Comparison of ENCODE assay signal across 8 cellular contexts in genomic region chr7:106284516-106285050, GRCh38. TPM values are rescaled to one million over a fixed set of nuclear protein-coding genes. Genes with fewer than 3 reads are reported as not detected.
DNase-seq lines count a peak whose midpoint lies in the region; ATAC-seq, FAIRE-seq and TF ChIP-seq lines count a peak whose summit lies in the region.

Gene NAMPT (minus strand): TSS chr7:106284983. CDS start chr7:106284884, 99 bp downstream.

- H3K4me3 ChIP-seq in duodenal mucosa (ENCODE audit: low read depth in 1 of 2, low read length in 2 of 2) (peak within 1 kb of the TSS; percentile 83 to 97), mesendoderm (ENCODE audit: low read length) (peak within 1 kb of the TSS; percentile 64)

- H3K18ac ChIP-seq in mesendoderm (ENCODE audit: low read length) = peak within 1 kb of the TSS; percentile 99

- intact Hi-C loops in CD14-positive monocyte (cut with micrococcal nuclease) = loop anchor here (1.0 to 10.0 kb wide), 6 partner anchors 60 to 178 kb away; no protein-coding TSS in a partner anchor

- H3K4me1 ChIP-seq in duodenal mucosa (ENCODE audit: control insufficient read depth in 1 of 2, insufficient read depth in 2 of 2, low read length in 2 of 2) = peaks cover 6 to 36% of the 10 kb centered on the region in 2 donors
- peaks cover 3% of the 10 kb centered on the region for H3K4me1 ChIP-seq in mesendoderm (ENCODE audit: control insufficient read depth, low read depth, low read length)

- H3K27ac Mint-ChIP-seq in CD14-positive monocyte = peak within 1 kb of the TSS; percentile 94 to 99 (median 99)
- peak within 1 kb of the TSS; percentile 99 to 100 for H3K27ac Mint-ChIP-seq in stimulated activated naive CD8-positive, alpha-beta T cell treated with anti-CD3 and anti-CD28 coated beads, Interleukin-15, amount 100 ng/mL, for 72 hours

- peak within 1 kb of the TSS; percentile 97 for H3K4me3 Mint-ChIP-seq in CD14-positive monocyte
- peak within 1 kb of the TSS; percentile 98 to 99 for H3K4me3 Mint-ChIP-seq in stimulated activated naive CD8-positive, alpha-beta T cell treated with anti-CD3 and anti-CD28 coated beads, Interleukin-15, amount 100 ng/mL, for 72 hours

- H3K23ac ChIP-seq in mesendoderm (ENCODE audit: low read length) = no peak within 1 kb of the TSS

- DNase-seq in CD14-positive monocyte (ENCODE audit: low spot score) (no peak), HTR-8/SVneo (ENCODE audit: insufficient read length, low spot score) (peak; percentile 10), T-helper 22 cell (ENCODE audit: low read depth) (peak; percentile 39), mesendoderm (no peak), T1000 (lab: John Stamatoyannopoulos, UW) (no peak)
- DNase-seq in stimulated activated naive CD8-positive, alpha-beta T cell treated with anti-CD3 and anti-CD28 coated beads, Interleukin-15, amount 100 ng/mL, for 72 hours = peak; percentile 56 to 57

- peak within 1 kb of the TSS; percentile 94 for H3K56ac ChIP-seq in mesendoderm (ENCODE audit: low read length)

- H3K27me3 Mint-ChIP-seq in CD14-positive monocyte (ENCODE audit: low read depth in 3 of 3) = peaks cover 2 to 20% (median 5%) of the 10 kb centered on the region in 3 donors
- no peaks in the 10 kb centered on the region for H3K27me3 Mint-ChIP-seq in stimulated activated naive CD8-positive, alpha-beta T cell treated with anti-CD3 and anti-CD28 coated beads, Interleukin-15, amount 100 ng/mL, for 72 hours

- H2BK120ac ChIP-seq in mesendoderm (ENCODE audit: low read depth, low read length) = peak within 1 kb of the TSS; percentile 70

- peaks cover 0 to 5% (median 3%) of the 10 kb centered on the region in 7 donors for H3K9me3 Mint-ChIP-seq in CD14-positive monocyte
- no peaks in the 10 kb centered on the region for H3K9me3 Mint-ChIP-seq in stimulated activated naive CD8-positive, alpha-beta T cell treated with anti-CD3 and anti-CD28 coated beads, Interleukin-15, amount 100 ng/mL, for 72 hours

- no peaks in the 10 kb centered on the region for H3K9me3 ChIP-seq in duodenal mucosa (ENCODE audit: control insufficient read depth in 1 of 2, low read length in 2 of 2)

- H3K79me1 ChIP-seq in mesendoderm (ENCODE audit: low read length) = no peaks in the 10 kb centered on the region

- H3K9ac ChIP-seq in duodenal mucosa (ENCODE audit: low read depth in 1 of 2, low read length in 2 of 2) (peak within 1 kb of the TSS; percentile 91 to 99), mesendoderm (ENCODE audit: low read length) (peak within 1 kb of the TSS; percentile 81)

- ATAC-seq in GM19372 (IDR thresholded peaks at IDR 0.05; ENCODE audit: low read depth, unreplicated experiment) = peak; percentile 15
- peak; percentile 32 for ATAC-seq in stimulated activated naive CD8-positive, alpha-beta T cell treated with anti-CD3 and anti-CD28 coated beads, Interleukin-15, amount 100 ng/mL, for 72 hours

- no peak within 1 kb of the TSS for H2BK15ac ChIP-seq in mesendoderm (replicated peaks; ENCODE audit: low read depth)

- peak within 1 kb of the TSS; percentile 98 for H3K27ac ChIP-seq in duodenal mucosa (ENCODE audit: low read depth, low read length)
- peak within 1 kb of the TSS; percentile 92 for H3K27ac ChIP-seq in mesendoderm (ENCODE audit: low read depth, low read length)

- H2AK5ac ChIP-seq in mesendoderm (ENCODE audit: low read length) = no peak within 1 kb of the TSS

- H3K79me2 ChIP-seq in mesendoderm (ENCODE audit: control insufficient read depth, insufficient read depth, low read length) = peaks cover 27% of the 10 kb centered on the region

- peak within 1 kb of the TSS; percentile 68 for H2BK5ac ChIP-seq in mesendoderm (ENCODE audit: low read length)

- no peak within 1 kb of the TSS for H4K5ac ChIP-seq in mesendoderm (ENCODE audit: low read length)

- no peak for TF ChIP-seq CTCF in CD14-positive monocyte (IDR thresholded peaks at IDR 0.05)

- peaks cover 34% of the 10 kb centered on the region for H3K4me1 Mint-ChIP-seq in CD14-positive monocyte
- peaks cover 51% of the 10 kb centered on the region for H3K4me1 Mint-ChIP-seq in stimulated activated naive CD8-positive, alpha-beta T cell treated with anti-CD3 and anti-CD28 coated beads, Interleukin-15, amount 100 ng/mL, for 72 hours

- H3K36me3 Mint-ChIP-seq in CD14-positive monocyte = peaks cover 38 to 39% of the 10 kb centered on the region in 2 donors

- no peaks in the 10 kb centered on the region for H3K27me3 ChIP-seq in duodenal mucosa (ENCODE audit: control insufficient read depth in 1 of 2, insufficient read depth in 2 of 2, low read length in 2 of 2)
- no peaks in the 10 kb centered on the region for H3K27me3 ChIP-seq in mesendoderm (ENCODE audit: insufficient read depth, low read length, poor library complexity)

- peak within 1 kb of the TSS; percentile 95 for H3K4ac ChIP-seq in mesendoderm (ENCODE audit: low read depth, low read length)

- WGBS in mesendoderm (ENCODE audit: extremely low coverage, insufficient coverage, low lambda C conversion rate) = no CpG with 5 or more reads among the region's 61 CpGs

- no peak for FAIRE-seq in HTR-8/SVneo (lab: Jason Lieb, UNC)

- H3K36me3 ChIP-seq in duodenal mucosa (ENCODE audit: control insufficient read depth in 1 of 2, insufficient read depth in 2 of 2, low read length in 2 of 2) (no peaks in the 10 kb centered on the region), mesendoderm (ENCODE audit: control insufficient read depth, insufficient read depth, low read length) (no peaks in the 10 kb centered on the region)

- H4K8ac ChIP-seq in mesendoderm (ENCODE audit: low read depth, low read length) = no peak within 1 kb of the TSS

- H3K4me2 ChIP-seq in mesendoderm (ENCODE audit: low read length) = peak within 1 kb of the TSS; percentile 72

RNA-seq across cellular contexts. Expression of gene NAMPT, which starts in this region (rescaled TPM):
- 100 to 1,000 TPM in 1 of 2 donors, 10 to 100 TPM in 1; 71.3 to 133 TPM for polyA plus RNA-seq in CD14-positive monocyte
- 37.4 TPM for polyA plus RNA-seq in mesendoderm (2013, experiment 1 of 2)
- 37.7 TPM for polyA plus RNA-seq in mesendoderm (2013, experiment 2 of 2)

Comparison
In these comparisons a context has a peak if more than half of its experiments do, and no peak if none do; other contexts are left out.
1. DNase-seq: peak in HTR-8/SVneo (single experiment), T-helper 22 cell (single experiment) and stimulated activated naive CD8-positive, alpha-beta T cell treated with anti-CD3 and anti-CD28 coated beads, Interleukin-15, amount 100 ng/mL, for 72 hours (2 of 2); none in CD14-positive monocyte (single experiment), mesendoderm (single experiment) and T1000 (single experiment).